In the genomic region with DNA sequence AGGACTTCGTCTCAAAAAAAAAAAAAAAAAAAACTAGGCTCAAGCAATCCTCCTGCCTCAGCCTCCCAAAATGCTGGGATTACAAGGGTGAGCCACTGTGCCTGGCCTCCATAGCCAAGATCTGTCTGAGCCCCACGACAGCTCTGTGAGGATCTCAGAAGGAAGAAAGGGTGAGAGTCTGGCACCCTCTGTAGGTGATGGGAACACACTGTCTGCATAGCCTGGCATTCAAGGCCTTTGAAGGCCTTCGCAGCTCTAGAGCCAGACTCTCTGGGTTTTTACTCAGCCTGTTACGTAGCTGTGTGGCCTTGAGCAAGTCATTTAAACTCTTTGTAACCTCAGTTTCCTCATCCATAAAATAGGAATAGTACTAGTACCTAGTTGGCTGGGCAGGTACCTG, we compare ENCODE assay signal across 8 cellular contexts. TPM values are rescaled to one million over a fixed set of nuclear protein-coding genes. Genes with fewer than 3 reads are reported as not detected.
A peak's percentile ranks its signal among the peaks of the same experiment; 100 is the strongest.
DNase-seq lines count a peak whose midpoint lies in the region; TF ChIP-seq lines count a peak whose summit lies in the region.

No MANE protein-coding gene starts in this region.

- H3K27me3 ChIP-seq in trophoblast cell (ENCODE audit: insufficient read depth, low read length) (no peaks in the 10 kb centered on the region), tibial nerve (no peaks in the 10 kb centered on the region)

- no peak overlapping the region for H4K12ac ChIP-seq in trophoblast cell (ENCODE audit: low read depth, low read length)

- H3K9ac ChIP-seq in trophoblast cell (ENCODE audit: low read length): no peak overlapping the region

- H3K18ac ChIP-seq in trophoblast cell (ENCODE audit: low read length): no peak overlapping the region

- no peak overlapping the region for H4K8ac ChIP-seq in trophoblast cell (ENCODE audit: low read depth, low read length)

- no peak overlapping the region for H2BK5ac ChIP-seq in trophoblast cell (ENCODE audit: low read depth, low read length, poor library complexity)

- no peaks in the 10 kb centered on the region for H3K79me1 ChIP-seq in trophoblast cell (ENCODE audit: low read length)

- whole genome bisulfite sequencing in trophoblast cell (ENCODE audit: extremely low coverage, insufficient coverage, insufficient read length): no CpG with 5 or more reads among the region's 4 CpGs
- 72 to 74% methylated on average over 4 of the region's 4 CpGs for WGBS in tibial nerve, 2 donors

- H3K9me3 ChIP-seq in trophoblast cell (ENCODE audit: insufficient read depth, low read depth, low read length) (peaks cover 2% of the 10 kb centered on the region), tibial nerve (no peaks in the 10 kb centered on the region)

- peak; percentile 51 for TF ChIP-seq CTCF in WI38 (IDR thresholded peaks at IDR 0.05; ENCODE audit: low read depth, low read length)
- peak in 1 of 5 experiments; percentile 35 for TF ChIP-seq CTCF in tibial nerve (IDR thresholded peaks at IDR 0.05)

- TF ChIP-seq POLR2A in tibial nerve (IDR thresholded peaks at IDR 0.05): no peak

- no peak for TF ChIP-seq EP300 in tibial nerve (IDR thresholded peaks at IDR 0.05)

- H3K4me3 ChIP-seq in WI38 (ENCODE audit: low read depth, low read length) (no peak overlapping the region), trophoblast cell (ENCODE audit: low read depth, low read length) (no peak overlapping the region), tibial nerve (no peak overlapping the region)

- H2AFZ ChIP-seq in trophoblast cell (ENCODE audit: insufficient read depth, low read length, poor library complexity): no peak overlapping the region

- H3K79me2 ChIP-seq in trophoblast cell (ENCODE audit: control insufficient read depth, insufficient read depth, low read length, poor library complexity): no peaks in the 10 kb centered on the region

- H2AK5ac ChIP-seq in trophoblast cell (ENCODE audit: low read length): no peak overlapping the region

- H3K4me2 ChIP-seq in trophoblast cell (ENCODE audit: low read length): no peak overlapping the region

- H3K4me1 ChIP-seq in trophoblast cell (ENCODE audit: control insufficient read depth in 1 of 2, insufficient read depth in 2 of 2, low read length in 2 of 2) (no peaks in the 10 kb centered on the region), tibial nerve (no peaks in the 10 kb centered on the region)

- H2BK120ac ChIP-seq in trophoblast cell (ENCODE audit: insufficient read depth, low read length, poor library complexity): no peak overlapping the region

- H3K36me3 ChIP-seq in trophoblast cell (ENCODE audit: control insufficient read depth in 1 of 2, insufficient read depth in 2 of 2, low read length in 2 of 2) (no peaks in the 10 kb centered on the region), tibial nerve (no peaks in the 10 kb centered on the region)

- no peak overlapping the region for H3K14ac ChIP-seq in trophoblast cell (ENCODE audit: low read length)

- DNase-seq in GM04503 (ENCODE audit: low read depth): peak; percentile 27
- DNase-seq in HUDEP-2 (lab: John Stamatoyannopoulos, UW; ENCODE audit: unreplicated experiment in 76 of 76): peak in 44 of 76 experiments; percentile 3 to 67 (median 26)
- DNase-seq in effector CD8-positive, alpha-beta T cell (lab: John Stamatoyannopoulos, UW): peak; percentile 38
- peak; percentile 54 to 70 for DNase-seq in trophoblast cell
- DNase-seq in tibial nerve (ENCODE audit: low spot score in 2 of 2): no peak
- no peak for DNase-seq in NCI-H1048 (lab: John Stamatoyannopoulos, UW)
- no peak for DNase-seq in NCI-H774 (lab: John Stamatoyannopoulos, UW)

- H3K4ac ChIP-seq in trophoblast cell (ENCODE audit: low read depth, low read length): no peak overlapping the region

- H3K23ac ChIP-seq in trophoblast cell (ENCODE audit: low read length): no peak overlapping the region

- no peak overlapping the region for H3K27ac ChIP-seq in trophoblast cell (ENCODE audit: low read depth, low read length)
- no peak overlapping the region for H3K27ac ChIP-seq in tibial nerve

- no peak overlapping the region for H2BK12ac ChIP-seq in trophoblast cell (ENCODE audit: low read length)

- no peak overlapping the region for H4K91ac ChIP-seq in trophoblast cell (ENCODE audit: low read depth, low read length)

RNA-seq across cellular contexts. Expression of gene XPO6, which starts 6.3 kb away (rescaled TPM):
- polyA plus RNA-seq in trophoblast cell (2013): 32.7 and 36.0 TPM in 2 replicates
- 100 to 1,000 TPM; 105 to 166 (median 141) TPM for total RNA-seq in tibial nerve

Comparison
In these comparisons a context has a peak if more than half of its experiments do, and no peak if none do; other contexts are left out.
1. DNase-seq: peak in GM04503 (single experiment), HUDEP-2 (44 of 76), effector CD8-positive, alpha-beta T cell (single experiment) and trophoblast cell (2 of 2); none in tibial nerve (0 of 2), NCI-H1048 (single experiment) and NCI-H774 (single experiment).